ENCODE assay signal across 8 cellular contexts in the genomic region with DNA sequence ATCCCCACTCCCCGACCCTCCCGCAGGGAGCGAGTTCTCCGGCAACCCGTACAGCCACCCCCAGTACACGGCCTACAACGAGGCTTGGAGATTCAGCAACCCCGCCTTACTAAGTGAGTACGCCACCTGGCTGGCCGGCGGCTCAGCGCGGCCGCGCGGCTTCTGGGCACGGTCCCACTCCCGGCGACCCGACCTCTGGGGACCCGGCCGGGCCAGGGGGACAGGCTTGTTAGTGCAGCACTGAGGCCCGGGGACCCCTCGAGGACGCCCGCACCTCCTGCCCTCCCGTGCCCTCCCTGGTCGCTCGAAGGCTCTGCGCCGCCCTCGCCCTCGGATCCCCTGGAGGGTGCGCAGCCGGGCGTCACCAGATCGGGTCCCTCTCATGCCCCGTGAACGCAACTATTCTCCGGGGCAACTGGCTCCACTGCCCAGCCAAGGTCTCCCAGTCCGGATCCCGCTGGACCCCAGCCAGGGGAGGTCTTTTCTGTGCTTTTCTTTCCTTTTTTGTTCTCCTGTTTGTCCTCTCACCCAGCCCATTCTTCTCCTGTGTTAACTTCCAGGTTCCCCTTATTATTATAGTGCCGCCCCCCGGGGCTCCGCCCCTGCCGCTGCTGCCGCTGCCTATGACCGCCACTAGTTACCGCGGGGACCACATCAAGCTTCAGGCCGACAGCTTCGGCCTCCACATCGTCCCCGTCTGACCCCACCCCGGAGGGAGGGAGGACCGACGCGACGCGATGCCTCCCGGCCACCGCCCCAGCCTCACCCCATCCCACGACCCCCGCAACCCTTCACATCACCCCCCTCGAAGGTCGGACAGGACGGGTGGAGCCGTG.
A peak's percentile ranks its signal among the peaks of the same experiment; 100 is the strongest.
DNase-seq lines count a peak whose midpoint lies in the region; ATAC-seq and TF ChIP-seq lines count a peak whose summit lies in the region.

No MANE protein-coding gene starts in this region.

- TF ChIP-seq EP300 in neural cell (conservative IDR thresholded peaks at IDR 0.05; ENCODE audit: poor library complexity, severe bottlenecking), result no peak

- H3K4me3 ChIP-seq in ACC112 (ENCODE audit: low read depth, low read length) (peak overlapping the region; percentile 60; the same call in 1 of the 2 replicates), HAP-1 (peak overlapping the region; percentile 28), neural cell (ENCODE audit: low read length) (peak overlapping the region; percentile 65)

- in situ Hi-C loops in HAP-1 (cut with MboI; ENCODE audit: low sequenced_read_pairs), result no loop called here

- ATAC-seq in HG03439 (IDR thresholded peaks at IDR 0.05; ENCODE audit: unreplicated experiment), result no peak

- H3K4me1 ChIP-seq in ACC112 (ENCODE audit: control insufficient read depth, insufficient read depth, low read length, unreplicated experiment) (peaks cover 8% of the 10 kb centered on the region), HAP-1 (peaks cover 12% of the 10 kb centered on the region)

- no peaks in the 10 kb centered on the region for H4K20me1 ChIP-seq in neural cell (ENCODE audit: insufficient read depth)

- peaks cover 35% of the 10 kb centered on the region for H3K4me1 Mint-ChIP-seq in endothelial cell (ENCODE audit: unreplicated experiment)

- peaks cover 54% of the 10 kb centered on the region for H3K27me3 Mint-ChIP-seq in endothelial cell (ENCODE audit: unreplicated experiment)

- peaks cover 100% of the 10 kb centered on the region for H3K27me3 ChIP-seq in ACC112 (ENCODE audit: insufficient read depth, low read length)
- peaks cover 4% of the 10 kb centered on the region; the same call in 1 of the 2 replicates for H3K27me3 ChIP-seq in HAP-1 (ENCODE audit: low read depth)
- peaks cover 100% of the 10 kb centered on the region for H3K27me3 ChIP-seq in neural cell (ENCODE audit: insufficient read depth, low read depth, low read length)

- no peak overlapping the region for H3K4me2 ChIP-seq in neural cell (ENCODE audit: low read length)

- intact Hi-C loops in posterior cingulate gyrus (cut with DNase I), result no loop called here

- peak overlapping the region; percentile 79 for H3K4me3 Mint-ChIP-seq in endothelial cell (ENCODE audit: unreplicated experiment)

- H3K36me3 Mint-ChIP-seq in endothelial cell (ENCODE audit: low read depth, unreplicated experiment), result peaks cover 9% of the 10 kb centered on the region

- no peak overlapping the region for H3K27ac Mint-ChIP-seq in endothelial cell (ENCODE audit: unreplicated experiment)

- no peaks in the 10 kb centered on the region for H3K79me2 ChIP-seq in ACC112 (ENCODE audit: control insufficient read depth, insufficient read depth, low read length, unreplicated experiment)
- H3K79me2 ChIP-seq in neural cell (replicated peaks; ENCODE audit: insufficient read depth, low read length), result no peaks in the 10 kb centered on the region

- no peak overlapping the region for H3K9ac ChIP-seq in neural cell (ENCODE audit: low read length)

- H2AFZ ChIP-seq in ACC112 (ENCODE audit: low read length, unreplicated experiment) (no peak overlapping the region), neural cell (ENCODE audit: low read depth, low read length) (no peak overlapping the region)

- no peak overlapping the region for H3K27ac ChIP-seq in ACC112 (ENCODE audit: low read depth, low read length)
- H3K27ac ChIP-seq in VCaP, result peak overlapping the region; percentile 51; the same call in 1 of the 2 replicates
- H3K27ac ChIP-seq in neural cell (ENCODE audit: low read length), result no peak overlapping the region

- no peaks in the 10 kb centered on the region for H3K9me3 Mint-ChIP-seq in endothelial cell (ENCODE audit: unreplicated experiment)

- H3K9me3 ChIP-seq in HAP-1 (no peaks in the 10 kb centered on the region), neural cell (ENCODE audit: low read length) (no peaks in the 10 kb centered on the region)

- no peaks in the 10 kb centered on the region for H3F3A ChIP-seq in neural cell (ENCODE audit: insufficient read depth, low read length, poor library complexity, severe bottlenecking)

- H3K36me3 ChIP-seq in ACC112 (ENCODE audit: insufficient read depth, low read length), result no peaks in the 10 kb centered on the region
- H3K36me3 ChIP-seq in HAP-1 (replicated peaks), result no peaks in the 10 kb centered on the region
- H3K36me3 ChIP-seq in neural cell (ENCODE audit: insufficient read depth, low read length), result no peaks in the 10 kb centered on the region

- peak; percentile 19 for TF ChIP-seq RAD21 in neural cell (conservative IDR thresholded peaks at IDR 0.05)

- H3K9me2 ChIP-seq in neural cell (ENCODE audit: insufficient read depth, low read length), result no peaks in the 10 kb centered on the region

- TF ChIP-seq CTCF in VCaP (conservative IDR thresholded peaks at IDR 0.05) (peak; percentile 64), endothelial cell (IDR thresholded peaks at IDR 0.05; ENCODE audit: unreplicated experiment) (no peak), neural cell (IDR thresholded peaks at IDR 0.05; ENCODE audit: poor library complexity, severe bottlenecking) (peak; percentile 59)

- peak; percentile 61 to 85 for DNase-seq in HAP-1 (ENCODE audit: low spot score in 2 of 2)
- no peak for DNase-seq in endothelial cell (ENCODE audit: low spot score)
- no peak for DNase-seq in posterior cingulate gyrus
- no peak for DNase-seq in effector CD8-positive, alpha-beta T cell (lab: John Stamatoyannopoulos, UW)

TF ChIP-seq in neural cell, 6 proteins besides CTCF, POLR2A, EP300 and RAD21:
- TF ChIP-seq, protein P1, sequence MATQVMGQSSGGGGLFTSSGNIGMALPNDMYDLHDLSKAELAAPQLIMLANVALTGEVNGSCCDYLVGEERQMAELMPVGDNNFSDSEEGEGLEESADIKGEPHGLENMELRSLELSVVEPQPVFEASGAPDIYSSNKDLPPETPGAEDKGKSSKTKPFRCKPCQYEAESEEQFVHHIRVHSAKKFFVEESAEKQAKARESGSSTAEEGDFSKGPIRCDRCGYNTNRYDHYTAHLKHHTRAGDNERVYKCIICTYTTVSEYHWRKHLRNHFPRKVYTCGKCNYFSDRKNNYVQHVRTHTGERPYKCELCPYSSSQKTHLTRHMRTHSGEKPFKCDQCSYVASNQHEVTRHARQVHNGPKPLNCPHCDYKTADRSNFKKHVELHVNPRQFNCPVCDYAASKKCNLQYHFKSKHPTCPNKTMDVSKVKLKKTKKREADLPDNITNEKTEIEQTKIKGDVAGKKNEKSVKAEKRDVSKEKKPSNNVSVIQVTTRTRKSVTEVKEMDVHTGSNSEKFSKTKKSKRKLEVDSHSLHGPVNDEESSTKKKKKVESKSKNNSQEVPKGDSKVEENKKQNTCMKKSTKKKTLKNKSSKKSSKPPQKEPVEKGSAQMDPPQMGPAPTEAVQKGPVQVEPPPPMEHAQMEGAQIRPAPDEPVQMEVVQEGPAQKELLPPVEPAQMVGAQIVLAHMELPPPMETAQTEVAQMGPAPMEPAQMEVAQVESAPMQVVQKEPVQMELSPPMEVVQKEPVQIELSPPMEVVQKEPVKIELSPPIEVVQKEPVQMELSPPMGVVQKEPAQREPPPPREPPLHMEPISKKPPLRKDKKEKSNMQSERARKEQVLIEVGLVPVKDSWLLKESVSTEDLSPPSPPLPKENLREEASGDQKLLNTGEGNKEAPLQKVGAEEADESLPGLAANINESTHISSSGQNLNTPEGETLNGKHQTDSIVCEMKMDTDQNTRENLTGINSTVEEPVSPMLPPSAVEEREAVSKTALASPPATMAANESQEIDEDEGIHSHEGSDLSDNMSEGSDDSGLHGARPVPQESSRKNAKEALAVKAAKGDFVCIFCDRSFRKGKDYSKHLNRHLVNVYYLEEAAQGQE (IDR thresholded peaks at IDR 0.05; ENCODE audit: borderline replicate concordance), result no peak
- TF ChIP-seq TAF1 (IDR thresholded peaks at IDR 0.05; ENCODE audit: low read depth) (no peak), MXI1 (conservative IDR thresholded peaks at IDR 0.05; ENCODE audit: poor library complexity, severe bottlenecking) (peak; percentile 26), POLR2AphosphoS5 (IDR thresholded peaks at IDR 0.05) (no peak), EZH2 (IDR thresholded peaks at IDR 0.05; ENCODE audit: borderline replicate concordance, insufficient read depth, low read length, poor library complexity, severe bottlenecking) (peak; percentile 52), SMC3 (conservative IDR thresholded peaks at IDR 0.05; ENCODE audit: poor library complexity) (peak; percentile 19)
TF ChIP-seq in neural cell: peak in this region for 3.

Comparison
In these comparisons a context has a peak if more than half of its experiments do, and no peak if none do; other contexts are left out.
1. DNase-seq: peak in HAP-1 (2 of 2); none in endothelial cell (single experiment), posterior cingulate gyrus (0 of 10) and effector CD8-positive, alpha-beta T cell (single experiment).
2. Peak in every context shown above with its lines, with median percentiles within 50 percentile points of each other: H3K4me3 ChIP-seq.